In the genomic region with DNA sequence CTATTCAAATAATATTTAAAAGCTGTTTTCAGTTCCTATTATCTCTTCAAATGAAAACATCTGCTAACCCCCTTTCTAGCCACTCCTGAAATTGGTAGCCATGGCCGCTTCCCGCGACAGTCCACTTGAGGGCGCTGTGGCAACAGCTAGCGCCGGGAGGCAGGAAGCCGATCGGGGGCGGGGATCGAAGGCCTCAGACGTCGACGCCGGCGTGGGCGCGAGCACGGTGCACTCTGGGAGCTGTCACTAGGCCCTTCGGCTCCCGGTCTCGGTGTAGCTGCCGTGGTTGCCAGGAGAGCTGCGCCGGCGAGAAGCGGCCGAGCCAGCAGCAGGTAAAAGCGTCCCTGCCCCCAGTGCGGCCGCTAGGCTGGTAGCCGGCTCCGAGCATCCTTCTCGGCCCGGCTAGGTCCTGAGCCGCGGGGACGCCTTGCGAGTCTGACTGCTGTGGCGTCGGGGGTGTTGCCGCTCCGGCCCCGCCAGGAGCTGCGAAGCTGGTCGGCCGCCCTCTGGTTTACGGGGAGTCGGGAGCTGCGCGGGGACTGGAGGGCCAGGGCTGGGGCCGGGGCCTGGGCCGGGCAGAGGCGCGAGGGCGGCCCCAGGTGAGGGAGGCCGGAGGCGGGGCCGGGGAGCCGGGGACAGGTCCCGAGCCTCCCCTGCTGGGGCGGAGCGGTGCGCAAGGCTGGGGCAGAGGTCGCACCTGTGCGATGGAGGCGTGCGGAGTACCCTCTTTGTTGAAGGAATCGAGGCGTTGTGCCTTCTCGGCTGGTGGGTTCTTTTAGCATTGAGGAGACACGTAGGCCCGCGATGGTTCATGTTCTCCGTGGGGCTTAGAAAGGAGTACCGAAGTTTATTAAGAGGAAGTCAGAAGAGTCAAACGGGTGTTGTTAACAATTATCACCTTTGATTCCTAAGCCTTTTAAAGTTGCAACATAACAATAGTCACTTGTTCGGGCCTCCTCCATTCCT, we compare ENCODE assay signal across 1 cellular context.
TF ChIP-seq lines count a peak whose summit lies in the region.

A gene with protein sequence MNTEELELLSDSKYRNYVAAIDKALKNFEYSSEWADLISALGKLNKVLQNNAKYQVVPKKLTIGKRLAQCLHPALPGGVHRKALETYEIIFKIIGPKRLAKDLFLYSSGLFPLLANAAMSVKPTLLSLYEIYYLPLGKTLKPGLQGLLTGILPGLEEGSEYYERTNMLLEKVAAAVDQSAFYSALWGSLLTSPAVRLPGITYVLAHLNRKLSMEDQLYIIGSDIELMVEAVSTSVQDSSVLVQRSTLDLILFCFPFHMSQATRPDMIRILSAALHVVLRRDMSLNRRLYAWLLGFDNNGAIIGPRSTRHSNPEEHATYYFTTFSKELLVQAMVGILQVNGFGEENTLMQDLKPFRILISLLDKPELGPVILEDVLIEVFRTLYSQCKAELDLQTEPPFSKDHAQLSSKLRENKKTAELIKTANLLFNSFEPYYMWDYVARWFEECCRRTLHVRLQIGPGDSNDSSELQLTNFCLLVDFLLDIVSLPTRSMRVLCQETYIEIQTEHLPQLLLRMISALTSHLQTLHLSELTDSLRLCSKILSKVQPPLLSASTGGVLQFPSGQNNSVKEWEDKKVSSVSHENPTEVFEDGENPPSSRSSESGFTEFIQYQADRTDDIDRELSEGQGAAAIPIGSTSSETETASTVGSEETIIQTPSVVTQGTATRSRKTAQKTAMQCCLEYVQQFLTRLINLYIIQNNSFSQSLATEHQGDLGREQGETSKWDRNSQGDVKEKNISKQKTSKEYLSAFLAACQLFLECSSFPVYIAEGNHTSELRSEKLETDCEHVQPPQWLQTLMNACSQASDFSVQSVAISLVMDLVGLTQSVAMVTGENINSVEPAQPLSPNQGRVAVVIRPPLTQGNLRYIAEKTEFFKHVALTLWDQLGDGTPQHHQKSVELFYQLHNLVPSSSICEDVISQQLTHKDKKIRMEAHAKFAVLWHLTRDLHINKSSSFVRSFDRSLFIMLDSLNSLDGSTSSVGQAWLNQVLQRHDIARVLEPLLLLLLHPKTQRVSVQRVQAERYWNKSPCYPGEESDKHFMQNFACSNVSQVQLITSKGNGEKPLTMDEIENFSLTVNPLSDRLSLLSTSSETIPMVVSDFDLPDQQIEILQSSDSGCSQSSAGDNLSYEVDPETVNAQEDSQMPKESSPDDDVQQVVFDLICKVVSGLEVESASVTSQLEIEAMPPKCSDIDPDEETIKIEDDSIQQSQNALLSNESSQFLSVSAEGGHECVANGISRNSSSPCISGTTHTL (N-terminal part only) (plus strand): TSS at position 224 of the 966 bp plus-strand sequence. CDS start 29,307 bp downstream, outside the sequence.

TF ChIP-seq in HEK293, 187 proteins besides CTCF, POLR2A, EP300 and RAD21 (continued from another document and continues in another):
- TF ChIP-seq, protein P1, sequence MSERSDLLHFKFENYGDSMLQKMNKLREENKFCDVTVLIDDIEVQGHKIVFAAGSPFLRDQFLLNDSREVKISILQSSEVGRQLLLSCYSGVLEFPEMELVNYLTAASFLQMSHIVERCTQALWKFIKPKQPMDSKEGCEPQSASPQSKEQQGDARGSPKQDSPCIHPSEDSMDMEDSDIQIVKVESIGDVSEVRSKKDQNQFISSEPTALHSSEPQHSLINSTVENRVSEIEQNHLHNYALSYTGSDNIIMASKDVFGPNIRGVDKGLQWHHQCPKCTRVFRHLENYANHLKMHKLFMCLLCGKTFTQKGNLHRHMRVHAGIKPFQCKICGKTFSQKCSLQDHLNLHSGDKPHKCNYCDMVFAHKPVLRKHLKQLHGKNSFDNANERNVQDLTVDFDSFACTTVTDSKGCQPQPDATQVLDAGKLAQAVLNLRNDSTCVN (tag by site-specific recombination; optimal IDR thresholded peaks at IDR 0.05) = peak; percentile 98
- TF ChIP-seq ZNF610 (tag by site-specific recombination; IDR thresholded peaks at IDR 0.05; ENCODE audit: borderline replicate concordance) (peak; percentile 74; the same call in 1 of the 2 replicates), ZBTB1 (tag by site-specific recombination; IDR thresholded peaks at IDR 0.05) (no peak), ZNF585B (tag by site-specific recombination; IDR thresholded peaks at IDR 0.05) (no peak), ZNF501 (tag by site-specific recombination; IDR thresholded peaks at IDR 0.05) (peak; percentile 95), ZSCAN16 (tag by site-specific recombination; IDR thresholded peaks at IDR 0.05) (0 out of 2 replicates have a peak, but pooled peaks have one; percentile 45), SALL2 (tag by site-specific recombination; IDR thresholded peaks at IDR 0.05; ENCODE audit: borderline replicate concordance) (no peak), ZBTB21 (tag by site-specific recombination; IDR thresholded peaks at IDR 0.05) (no peak), ZNF600 (tag by site-specific recombination; IDR thresholded peaks at IDR 0.05) (peak; percentile 99), ZNF221 (tag by site-specific recombination; IDR thresholded peaks at IDR 0.05; ENCODE audit: borderline replicate concordance) (no peak), ZNF211 (tag by site-specific recombination; IDR thresholded peaks at IDR 0.05; ENCODE audit: low read depth) (no peak), ZNF202 (tag by site-specific recombination; IDR thresholded peaks at IDR 0.05; ENCODE audit: borderline replicate concordance) (no peak; the same call in 1 of the 2 replicates), ZNF157 (tag by site-specific recombination; IDR thresholded peaks at IDR 0.05) (no peak), ZNF394 (tag by site-specific recombination; IDR thresholded peaks at IDR 0.05; ENCODE audit: borderline replicate concordance) (peak; percentile 76; the same call in 1 of the 2 replicates), ZNF121 (tag by site-specific recombination; IDR thresholded peaks at IDR 0.05) (peak; percentile 65; the same call in 1 of the 2 replicates), SCRT2 (tag by site-specific recombination; IDR thresholded peaks at IDR 0.05) (peak; percentile 62)
- TF ChIP-seq, protein P2, sequence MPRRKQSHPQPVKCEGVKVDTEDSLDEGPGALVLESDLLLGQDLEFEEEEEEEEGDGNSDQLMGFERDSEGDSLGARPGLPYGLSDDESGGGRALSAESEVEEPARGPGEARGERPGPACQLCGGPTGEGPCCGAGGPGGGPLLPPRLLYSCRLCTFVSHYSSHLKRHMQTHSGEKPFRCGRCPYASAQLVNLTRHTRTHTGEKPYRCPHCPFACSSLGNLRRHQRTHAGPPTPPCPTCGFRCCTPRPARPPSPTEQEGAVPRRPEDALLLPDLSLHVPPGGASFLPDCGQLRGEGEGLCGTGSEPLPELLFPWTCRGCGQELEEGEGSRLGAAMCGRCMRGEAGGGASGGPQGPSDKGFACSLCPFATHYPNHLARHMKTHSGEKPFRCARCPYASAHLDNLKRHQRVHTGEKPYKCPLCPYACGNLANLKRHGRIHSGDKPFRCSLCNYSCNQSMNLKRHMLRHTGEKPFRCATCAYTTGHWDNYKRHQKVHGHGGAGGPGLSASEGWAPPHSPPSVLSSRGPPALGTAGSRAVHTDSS (tag by site-specific recombination; IDR thresholded peaks at IDR 0.05) = no peak
- TF ChIP-seq, protein P3, sequence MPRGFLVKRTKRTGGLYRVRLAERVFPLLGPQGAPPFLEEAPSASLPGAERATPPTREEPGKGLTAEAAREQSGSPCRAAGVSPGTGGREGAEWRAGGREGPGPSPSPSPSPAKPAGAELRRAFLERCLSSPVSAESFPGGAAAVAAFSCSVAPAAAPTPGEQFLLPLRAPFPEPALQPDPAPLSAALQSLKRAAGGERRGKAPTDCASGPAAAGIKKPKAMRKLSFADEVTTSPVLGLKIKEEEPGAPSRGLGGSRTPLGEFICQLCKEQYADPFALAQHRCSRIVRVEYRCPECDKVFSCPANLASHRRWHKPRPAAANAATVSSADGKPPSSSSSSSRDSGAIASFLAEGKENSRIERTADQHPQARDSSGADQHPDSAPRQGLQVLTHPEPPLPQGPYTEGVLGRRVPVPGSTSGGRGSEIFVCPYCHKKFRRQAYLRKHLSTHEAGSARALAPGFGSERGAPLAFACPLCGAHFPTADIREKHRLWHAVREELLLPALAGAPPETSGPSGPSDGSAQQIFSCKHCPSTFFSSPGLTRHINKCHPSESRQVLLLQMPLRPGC (tag by site-specific recombination; IDR thresholded peaks at IDR 0.05) = no peak
- TF ChIP-seq, protein P4, sequence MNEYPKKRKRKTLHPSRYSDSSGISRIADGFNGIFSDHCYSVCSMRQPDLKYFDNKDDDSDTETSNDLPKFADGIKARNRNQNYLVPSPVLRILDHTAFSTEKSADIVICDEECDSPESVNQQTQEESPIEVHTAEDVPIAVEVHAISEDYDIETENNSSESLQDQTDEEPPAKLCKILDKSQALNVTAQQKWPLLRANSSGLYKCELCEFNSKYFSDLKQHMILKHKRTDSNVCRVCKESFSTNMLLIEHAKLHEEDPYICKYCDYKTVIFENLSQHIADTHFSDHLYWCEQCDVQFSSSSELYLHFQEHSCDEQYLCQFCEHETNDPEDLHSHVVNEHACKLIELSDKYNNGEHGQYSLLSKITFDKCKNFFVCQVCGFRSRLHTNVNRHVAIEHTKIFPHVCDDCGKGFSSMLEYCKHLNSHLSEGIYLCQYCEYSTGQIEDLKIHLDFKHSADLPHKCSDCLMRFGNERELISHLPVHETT (tag by site-specific recombination; IDR thresholded peaks at IDR 0.05) = 0 out of 2 replicates have a peak, but pooled peaks have one; percentile 22
- TF ChIP-seq, protein P5, sequence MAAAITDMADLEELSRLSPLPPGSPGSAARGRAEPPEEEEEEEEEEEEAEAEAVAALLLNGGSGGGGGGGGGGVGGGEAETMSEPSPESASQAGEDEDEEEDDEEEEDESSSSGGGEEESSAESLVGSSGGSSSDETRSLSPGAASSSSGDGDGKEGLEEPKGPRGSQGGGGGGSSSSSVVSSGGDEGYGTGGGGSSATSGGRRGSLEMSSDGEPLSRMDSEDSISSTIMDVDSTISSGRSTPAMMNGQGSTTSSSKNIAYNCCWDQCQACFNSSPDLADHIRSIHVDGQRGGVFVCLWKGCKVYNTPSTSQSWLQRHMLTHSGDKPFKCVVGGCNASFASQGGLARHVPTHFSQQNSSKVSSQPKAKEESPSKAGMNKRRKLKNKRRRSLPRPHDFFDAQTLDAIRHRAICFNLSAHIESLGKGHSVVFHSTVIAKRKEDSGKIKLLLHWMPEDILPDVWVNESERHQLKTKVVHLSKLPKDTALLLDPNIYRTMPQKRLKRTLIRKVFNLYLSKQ (tag by site-specific recombination; IDR thresholded peaks at IDR 0.05; ENCODE audit: borderline replicate concordance) = no peak
- TF ChIP-seq, protein P6, sequence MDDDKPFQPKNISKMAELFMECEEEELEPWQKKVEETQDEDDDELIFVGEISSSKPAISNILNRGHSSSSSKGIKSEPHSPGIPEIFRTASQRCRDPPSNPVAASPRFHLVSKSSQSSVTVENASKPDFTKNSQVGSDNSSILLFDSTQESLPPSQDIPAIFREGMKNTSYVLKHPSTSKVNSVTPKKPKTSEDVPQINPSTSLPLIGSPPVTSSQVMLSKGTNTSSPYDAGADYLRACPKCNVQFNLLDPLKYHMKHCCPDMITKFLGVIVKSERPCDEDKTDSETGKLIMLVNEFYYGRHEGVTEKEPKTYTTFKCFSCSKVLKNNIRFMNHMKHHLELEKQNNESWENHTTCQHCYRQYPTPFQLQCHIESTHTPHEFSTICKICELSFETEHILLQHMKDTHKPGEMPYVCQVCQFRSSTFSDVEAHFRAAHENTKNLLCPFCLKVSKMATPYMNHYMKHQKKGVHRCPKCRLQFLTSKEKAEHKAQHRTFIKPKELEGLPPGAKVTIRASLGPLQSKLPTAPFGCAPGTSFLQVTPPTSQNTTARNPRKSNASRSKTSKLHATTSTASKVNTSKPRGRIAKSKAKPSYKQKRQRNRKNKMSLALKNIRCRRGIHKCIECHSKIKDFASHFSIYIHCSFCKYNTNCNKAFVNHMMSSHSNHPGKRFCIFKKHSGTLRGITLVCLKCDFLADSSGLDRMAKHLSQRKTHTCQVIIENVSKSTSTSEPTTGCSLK (tag by site-specific recombination; IDR thresholded peaks at IDR 0.05) = no peak
- TF ChIP-seq, protein P7, sequence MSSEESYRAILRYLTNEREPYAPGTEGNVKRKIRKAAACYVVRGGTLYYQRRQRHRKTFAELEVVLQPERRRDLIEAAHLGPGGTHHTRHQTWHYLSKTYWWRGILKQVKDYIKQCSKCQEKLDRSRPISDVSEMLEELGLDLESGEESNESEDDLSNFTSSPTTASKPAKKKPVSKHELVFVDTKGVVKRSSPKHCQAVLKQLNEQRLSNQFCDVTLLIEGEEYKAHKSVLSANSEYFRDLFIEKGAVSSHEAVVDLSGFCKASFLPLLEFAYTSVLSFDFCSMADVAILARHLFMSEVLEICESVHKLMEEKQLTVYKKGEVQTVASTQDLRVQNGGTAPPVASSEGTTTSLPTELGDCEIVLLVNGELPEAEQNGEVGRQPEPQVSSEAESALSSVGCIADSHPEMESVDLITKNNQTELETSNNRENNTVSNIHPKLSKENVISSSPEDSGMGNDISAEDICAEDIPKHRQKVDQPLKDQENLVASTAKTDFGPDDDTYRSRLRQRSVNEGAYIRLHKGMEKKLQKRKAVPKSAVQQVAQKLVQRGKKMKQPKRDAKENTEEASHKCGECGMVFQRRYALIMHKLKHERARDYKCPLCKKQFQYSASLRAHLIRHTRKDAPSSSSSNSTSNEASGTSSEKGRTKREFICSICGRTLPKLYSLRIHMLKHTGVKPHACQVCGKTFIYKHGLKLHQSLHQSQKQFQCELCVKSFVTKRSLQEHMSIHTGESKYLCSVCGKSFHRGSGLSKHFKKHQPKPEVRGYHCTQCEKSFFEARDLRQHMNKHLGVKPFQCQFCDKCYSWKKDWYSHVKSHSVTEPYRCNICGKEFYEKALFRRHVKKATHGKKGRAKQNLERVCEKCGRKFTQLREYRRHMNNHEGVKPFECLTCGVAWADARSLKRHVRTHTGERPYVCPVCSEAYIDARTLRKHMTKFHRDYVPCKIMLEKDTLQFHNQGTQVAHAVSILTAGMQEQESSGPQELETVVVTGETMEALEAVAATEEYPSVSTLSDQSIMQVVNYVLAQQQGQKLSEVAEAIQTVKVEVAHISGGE (tag by site-specific recombination; conservative IDR thresholded peaks at IDR 0.05; ENCODE audit: low read depth) = no peak
- TF ChIP-seq, protein P8, sequence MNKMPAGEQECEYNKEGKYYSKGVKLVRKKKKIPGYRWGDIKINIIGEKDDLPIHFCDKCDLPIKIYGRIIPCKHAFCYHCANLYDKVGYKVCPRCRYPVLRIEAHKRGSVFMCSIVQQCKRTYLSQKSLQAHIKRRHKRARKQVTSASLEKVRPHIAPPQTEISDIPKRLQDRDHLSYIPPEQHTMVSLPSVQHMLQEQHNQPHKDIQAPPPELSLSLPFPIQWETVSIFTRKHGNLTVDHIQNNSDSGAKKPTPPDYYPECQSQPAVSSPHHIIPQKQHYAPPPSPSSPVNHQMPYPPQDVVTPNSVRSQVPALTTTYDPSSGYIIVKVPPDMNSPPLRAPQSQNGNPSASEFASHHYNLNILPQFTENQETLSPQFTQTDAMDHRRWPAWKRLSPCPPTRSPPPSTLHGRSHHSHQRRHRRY (tag by site-specific recombination; IDR thresholded peaks at IDR 0.05) = no peak
- TF ChIP-seq, protein P9, sequence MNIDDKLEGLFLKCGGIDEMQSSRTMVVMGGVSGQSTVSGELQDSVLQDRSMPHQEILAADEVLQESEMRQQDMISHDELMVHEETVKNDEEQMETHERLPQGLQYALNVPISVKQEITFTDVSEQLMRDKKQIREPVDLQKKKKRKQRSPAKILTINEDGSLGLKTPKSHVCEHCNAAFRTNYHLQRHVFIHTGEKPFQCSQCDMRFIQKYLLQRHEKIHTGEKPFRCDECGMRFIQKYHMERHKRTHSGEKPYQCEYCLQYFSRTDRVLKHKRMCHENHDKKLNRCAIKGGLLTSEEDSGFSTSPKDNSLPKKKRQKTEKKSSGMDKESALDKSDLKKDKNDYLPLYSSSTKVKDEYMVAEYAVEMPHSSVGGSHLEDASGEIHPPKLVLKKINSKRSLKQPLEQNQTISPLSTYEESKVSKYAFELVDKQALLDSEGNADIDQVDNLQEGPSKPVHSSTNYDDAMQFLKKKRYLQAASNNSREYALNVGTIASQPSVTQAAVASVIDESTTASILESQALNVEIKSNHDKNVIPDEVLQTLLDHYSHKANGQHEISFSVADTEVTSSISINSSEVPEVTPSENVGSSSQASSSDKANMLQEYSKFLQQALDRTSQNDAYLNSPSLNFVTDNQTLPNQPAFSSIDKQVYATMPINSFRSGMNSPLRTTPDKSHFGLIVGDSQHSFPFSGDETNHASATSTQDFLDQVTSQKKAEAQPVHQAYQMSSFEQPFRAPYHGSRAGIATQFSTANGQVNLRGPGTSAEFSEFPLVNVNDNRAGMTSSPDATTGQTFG (tag by site-specific recombination; IDR thresholded peaks at IDR 0.05; ENCODE audit: borderline replicate concordance) = no peak
